ENCODE assay signal across 1 cellular context in the genomic region with DNA sequence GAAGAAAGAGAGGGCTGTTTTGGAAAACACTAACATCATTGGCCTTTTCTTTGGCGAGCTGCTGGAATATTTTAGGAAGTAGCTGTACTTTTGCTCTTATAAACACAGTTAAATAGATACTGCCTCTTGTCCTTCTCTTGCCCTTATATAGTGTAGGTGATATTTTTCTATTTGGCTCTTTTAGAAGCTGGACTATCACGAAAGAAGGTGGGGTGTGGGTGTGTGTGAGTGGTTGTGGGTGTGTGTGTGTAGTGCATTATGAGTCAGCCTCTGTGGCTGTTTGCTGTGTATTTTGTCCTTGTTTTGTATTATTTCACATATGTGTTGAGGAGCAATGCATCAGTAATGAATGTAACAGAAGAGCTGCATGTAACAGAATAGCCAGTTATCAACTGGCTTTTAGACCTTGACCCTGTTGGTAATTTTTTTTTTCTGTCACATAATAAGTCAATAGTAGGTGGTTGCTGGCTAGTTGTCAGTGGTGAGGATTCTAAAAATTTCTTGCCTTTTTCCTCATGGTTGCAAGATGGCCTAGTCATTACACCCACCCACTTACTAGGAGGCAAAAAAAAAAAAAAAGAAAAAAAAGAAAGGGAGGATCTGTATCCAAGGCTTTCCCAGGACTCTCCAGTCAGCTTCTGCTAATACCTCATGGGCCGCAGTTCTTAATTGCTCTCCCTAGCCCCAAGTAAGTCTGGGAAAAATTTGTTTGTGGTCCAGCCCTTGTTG.
TF ChIP-seq lines count a peak whose summit lies in the region.

No MANE protein-coding gene starts in this region.

TF ChIP-seq in GM23338, 12 proteins besides CTCF, POLR2A, EP300 and RAD21 (continued from another document):
- TF ChIP-seq STAT1 (IDR thresholded peaks at IDR 0.05; ENCODE audit: unreplicated experiment) (no peak), NANOG (IDR thresholded peaks at IDR 0.05; ENCODE audit: borderline replicate concordance) (no peak), EZH2phosphoT487 (IDR thresholded peaks at IDR 0.05; ENCODE audit: unreplicated experiment) (no peak), JUNB (IDR thresholded peaks at IDR 0.05; ENCODE audit: unreplicated experiment) (no peak)
TF ChIP-seq in GM23338: peak in this region for 0.
